ENCODE assay signal across 21 cellular contexts in the genomic region with DNA sequence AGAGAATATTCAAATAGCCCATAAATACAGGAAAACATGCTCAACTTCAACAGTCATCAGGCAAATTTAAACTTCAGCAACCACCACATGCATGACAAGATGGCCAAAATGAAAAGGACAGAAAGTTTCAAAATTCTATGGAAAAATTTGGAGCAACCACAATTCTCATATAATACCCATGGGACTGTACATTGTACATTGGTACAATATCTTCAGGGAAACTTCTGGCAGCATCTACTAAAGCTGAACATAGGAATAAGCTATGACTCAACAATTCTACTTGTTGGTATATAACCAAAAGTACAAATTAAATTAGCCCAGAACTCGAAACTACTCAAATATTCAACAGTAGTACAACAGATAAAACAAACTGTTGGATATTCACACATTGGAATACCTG.
"Had no signal": no experiment of that assay in that cellular context is flagged by ENCODE, and none has a peak within 500 bp of the region (broad histone marks: within the 10 kb centered on the region; RNA-seq: fewer than 3 reads in every experiment).

No MANE protein-coding gene starts in this region.

- H3K27me3 ChIP-seq: MG63 had no signal

- H3K9me3 ChIP-seq: MG63, SK-N-SH had no signal

- H3K27ac ChIP-seq: RWPE1 had no signal

- DNase-seq: KBM-7, MG63, NCI-H1092, NCI-H1105 treated with DMSO at 0.1 percent for 48 hours, NCI-H1417 treated with DMSO at 0.1 percent for 48 hours, NCI-H146, NCI-H1694 treated with DMSO at 0.1 percent for 48 hours, NCI-H1930, NCI-H2081, NCI-H2171, NCI-H226, NCI-H446, NCI-H510A, NCI-H524 treated with DMSO at 0.1 percent for 48 hours, NCI-H69, NCI-H774, SHP77, SK-N-SH, SW 1271 had no signal

- H3K9me2 ChIP-seq: SK-N-SH had no signal

- H3K4me2 ChIP-seq: SK-N-SH had no signal

- H3K4me3 ChIP-seq: MG63 had no signal

- H3K36me3 ChIP-seq: MG63 had no signal

- ATAC-seq: Panc1 had no signal
